ENCODE assay signal across 26 cellular contexts in genomic region chr10:11043446-11044127, GRCh38.
"Had no signal": no experiment of that assay in that cellular context is flagged by ENCODE, and none has a peak within 500 bp of the region (broad histone marks: within the 10 kb centered on the region; RNA-seq: fewer than 3 reads in every experiment).

No MANE protein-coding gene starts in this region.

- H3K4me3 ChIP-seq: colonic mucosa, heart left ventricle, lower lobe of right lung, psoas muscle, spleen, tibial artery, upper lobe of left lung, uterus had no signal

- H3K9me3 Mint-ChIP-seq: memory B cell; mesothelial cell of epicardium; natural killer cell treated with Interleukin-12 subunit alpha and Interleukin-12 subunit beta and Interleukin-15 and Interleukin-18, amount 100 ng/mL, for 72 hours; stimulated activated memory B cell treated with anti-CD40 and anti-IgM and Interleukin-4, amounts not matched to agents 10 μg/mL and 1 μg/mL and 100 μg/mL, for 72 hours; stimulated activated naive CD8-positive, alpha-beta T cell treated with anti-CD3 and anti-CD28 coated beads, Interleukin-15, Interleukin-2, amounts not matched to agents 100 ng/mL and 50 ng/mL, for 24 hours had no signal

- H3K27me3 ChIP-seq: colonic mucosa, heart left ventricle, spleen, tibial artery, upper lobe of left lung, uterus had no signal

- H3K36me3 ChIP-seq: colonic mucosa, heart left ventricle, lower lobe of right lung, spleen, tibial artery, uterus had no signal

- H3K9me3 ChIP-seq: colonic mucosa, heart left ventricle, lower lobe of right lung, psoas muscle, spleen, tibial artery, upper lobe of left lung, uterus had no signal

- H3K4me1 ChIP-seq: colonic mucosa, parathyroid adenoma, spleen, uterus had no signal

- DNase-seq: colonic mucosa; dermis blood vessel endothelial cell; effector CD4-positive, alpha-beta T cell; foreskin melanocyte; hypothalamus; kidney glomerular epithelial cell; lower lobe of right lung; psoas muscle; retina; spleen; stimulated activated CD4-positive, alpha-beta T cell treated with anti-CD3 and anti-CD28 coated beads, Interleukin-15, amount 100 ng/mL, for 24 hours; stimulated activated CD4-positive, alpha-beta T cell treated with anti-CD3 and anti-CD28 coated beads, Interleukin-1b, Interleukin-23, amount 100 ng/mL, for 48 hours; stimulated activated CD4-positive, alpha-beta T cell treated with anti-CD3 and anti-CD28 coated beads, Interleukin-4, amount 100 ng/mL, for 24 hours; tibial artery; upper lobe of left lung; uterus had no signal

- H3K4me3 Mint-ChIP-seq: memory B cell; mesothelial cell of epicardium; natural killer cell treated with Interleukin-12 subunit alpha and Interleukin-12 subunit beta and Interleukin-15 and Interleukin-18, amount 100 ng/mL, for 72 hours; stimulated activated memory B cell treated with anti-CD40 and anti-IgM and Interleukin-4, amounts not matched to agents 10 μg/mL and 1 μg/mL and 100 μg/mL, for 72 hours; stimulated activated naive CD8-positive, alpha-beta T cell treated with anti-CD3 and anti-CD28 coated beads, Interleukin-15, Interleukin-2, amounts not matched to agents 100 ng/mL and 50 ng/mL, for 24 hours had no signal

- H3K79me2 ChIP-seq: parathyroid adenoma had no signal

- H3K27ac Mint-ChIP-seq: memory B cell; mesothelial cell of epicardium; natural killer cell treated with Interleukin-12 subunit alpha and Interleukin-12 subunit beta and Interleukin-15 and Interleukin-18, amount 100 ng/mL, for 72 hours; stimulated activated memory B cell treated with anti-CD40 and anti-IgM and Interleukin-4, amounts not matched to agents 10 μg/mL and 1 μg/mL and 100 μg/mL, for 72 hours; stimulated activated naive CD8-positive, alpha-beta T cell treated with anti-CD3 and anti-CD28 coated beads, Interleukin-15, Interleukin-2, amounts not matched to agents 100 ng/mL and 50 ng/mL, for 24 hours had no signal

- H2AFZ ChIP-seq: parathyroid adenoma had no signal

- H3K4me1 Mint-ChIP-seq: memory B cell; stimulated activated memory B cell treated with anti-CD40 and anti-IgM and Interleukin-4, amounts not matched to agents 10 μg/mL and 1 μg/mL and 100 μg/mL, for 72 hours had no signal

- H3K9ac ChIP-seq: parathyroid adenoma had no signal

- H3K36me3 Mint-ChIP-seq: memory B cell; mesothelial cell of epicardium; natural killer cell treated with Interleukin-12 subunit alpha and Interleukin-12 subunit beta and Interleukin-15 and Interleukin-18, amount 100 ng/mL, for 72 hours; stimulated activated memory B cell treated with anti-CD40 and anti-IgM and Interleukin-4, amounts not matched to agents 10 μg/mL and 1 μg/mL and 100 μg/mL, for 72 hours had no signal

- FAIRE-seq: islet of Langerhans had no signal

- H3K27ac ChIP-seq: colonic mucosa, lower lobe of right lung, parathyroid adenoma, psoas muscle, spleen, tibial artery, upper lobe of left lung, uterus had no signal

- ATAC-seq: heart left ventricle; left lobe of liver; lower lobe of right lung; natural killer cell treated with Interleukin-12 subunit alpha and Interleukin-12 subunit beta and Interleukin-15 and Interleukin-18, amount 100 ng/mL, for 72 hours; sciatic nerve; stimulated activated memory B cell treated with anti-CD40 and anti-IgM and Interleukin-4, amounts not matched to agents 10 μg/mL and 1 μg/mL and 100 μg/mL, for 72 hours had no signal
